17 cellular contexts compared by ENCODE assay signal in the genomic region with DNA sequence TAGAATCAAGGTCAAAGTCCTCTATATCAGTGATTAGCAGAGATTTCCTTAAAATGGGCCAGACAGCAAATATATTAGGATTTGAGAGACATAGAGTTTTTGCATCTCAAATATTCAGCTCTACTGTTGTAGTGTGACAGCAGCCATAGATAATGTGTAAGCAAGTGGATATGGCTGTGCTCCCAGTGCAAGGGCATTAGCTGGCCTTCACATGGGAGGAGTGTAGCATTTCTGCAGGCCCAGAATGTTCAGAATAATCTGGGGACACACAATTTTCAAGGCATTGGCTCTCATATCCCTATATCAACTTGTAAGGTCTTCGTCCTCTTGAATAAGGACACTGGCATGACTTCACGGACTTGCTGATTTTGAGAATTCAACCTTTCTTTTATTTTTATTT.
A peak's percentile ranks its signal among the peaks of the same experiment; 100 is the strongest.
DNase-seq lines count a peak whose midpoint lies in the region; ATAC-seq and TF ChIP-seq lines count a peak whose summit lies in the region.
"Had no signal": no experiment of that assay in that cellular context is flagged by ENCODE, and none has a peak within 500 bp of the region (broad histone marks: within the 10 kb centered on the region; RNA-seq: fewer than 3 reads in every experiment).

No MANE protein-coding gene starts in this region.

- in situ Hi-C loops in IMR-90 (cut with MboI; ENCODE audit: low sequenced_read_pairs) = no loop called here

- H4K8ac ChIP-seq in IMR-90 (ENCODE audit: low read depth in 2 of 2, low read length in 2 of 2) = no peak overlapping the region

- H3K9me3 ChIP-seq in right atrium auricular region (no peaks in the 10 kb centered on the region), left ventricle myocardium inferior (replicated peaks) (no peaks in the 10 kb centered on the region), right cardiac atrium (ENCODE audit: control insufficient read depth, low read length) (no peaks in the 10 kb centered on the region), IMR-90 (ENCODE audit: control insufficient read depth, insufficient read depth, low read length) (no peaks in the 10 kb centered on the region)
- H3K9me3 ChIP-seq: A549; BLaER1 treated with 17β-estradiol and CSF1 and Interleukin-3, amounts not matched to agents 10 nM and 100 nM; Caco-2 had no signal

- H2BK5ac ChIP-seq in IMR-90 (ENCODE audit: low read depth, low read length, poor library complexity, severe bottlenecking) = no peak overlapping the region

- ATAC-seq in Right ventricle myocardium inferior (peak; percentile 63), right cardiac atrium (no peak), IMR-90 (ENCODE audit: low read depth) (no peak)
- ATAC-seq: A549; CD8-positive, alpha-beta T cell had no signal

- BruUV-seq in IMR-90 (replicated peaks; lab: Mats Ljungman, UMichigan) = no TSS peak

- no peak overlapping the region for H3K4ac ChIP-seq in IMR-90 (ENCODE audit: low read depth, low read length)

- H3K9ac ChIP-seq in IMR-90 (ENCODE audit: low read depth, low read length) = no peak overlapping the region
- H3K9ac ChIP-seq: BLaER1 treated with 17β-estradiol and CSF1 and Interleukin-3, amounts not matched to agents 10 nM and 100 nM had no signal

- no peak overlapping the region for H3K4me2 ChIP-seq in IMR-90 (ENCODE audit: low read depth, low read length)
- H3K4me2 ChIP-seq: A549; BLaER1 treated with 17β-estradiol and CSF1 and Interleukin-3, amounts not matched to agents 10 nM and 100 nM had no signal

- H3K27ac ChIP-seq in right atrium auricular region (no peak overlapping the region), left ventricle myocardium inferior (replicated peaks) (peak overlapping the region; percentile 33), right cardiac atrium (ENCODE audit: low read length) (no peak overlapping the region), IMR-90 (ENCODE audit: insufficient read depth, low read length) (no peak overlapping the region)
- H3K27ac ChIP-seq: 22Rv1; A549; BLaER1 treated with 17β-estradiol and CSF1 and Interleukin-3, amounts not matched to agents 10 nM and 100 nM; C4-2B had no signal

- no peak for TF ChIP-seq POLR2A in IMR-90 (IDR thresholded peaks at IDR 0.05; ENCODE audit: low read depth, low read length)

- TF ChIP-seq RAD21 in IMR-90 (IDR thresholded peaks at IDR 0.05; ENCODE audit: low read length) = no peak

- no peak overlapping the region for H3K18ac ChIP-seq in IMR-90 (ENCODE audit: low read depth, low read length)

- H3K27me3 ChIP-seq in right atrium auricular region = no peaks in the 10 kb centered on the region
- H3K27me3 ChIP-seq in left ventricle myocardium inferior (ENCODE audit: low read depth) = no peaks in the 10 kb centered on the region
- H3K27me3 ChIP-seq in right cardiac atrium (ENCODE audit: control insufficient read depth, insufficient read depth) = no peaks in the 10 kb centered on the region
- no peaks in the 10 kb centered on the region for H3K27me3 ChIP-seq in IMR-90 (ENCODE audit: control insufficient read depth, insufficient read depth, low read length)
- H3K27me3 ChIP-seq: BLaER1 treated with 17β-estradiol and CSF1 and Interleukin-3, amounts not matched to agents 10 nM and 100 nM had no signal

- H2BK20ac ChIP-seq in IMR-90 (ENCODE audit: low read depth, low read length) = no peak overlapping the region

- POLR2A ChIA-PET in IMR-90 (lab: Charles Lee; ENCODE audit: unreplicated experiment) = no interaction called here

- H3K9me1 ChIP-seq in IMR-90 (ENCODE audit: insufficient read depth, low read length) = peaks cover 5% of the 10 kb centered on the region; the same call in 1 of the 2 replicates

- no peak overlapping the region for H2AFZ ChIP-seq in IMR-90 (replicated peaks; ENCODE audit: low read length, poor library complexity)

- H3K4me3 ChIP-seq in right atrium auricular region (no peak overlapping the region), left ventricle myocardium inferior (no peak overlapping the region), right cardiac atrium (ENCODE audit: low read length) (no peak overlapping the region), IMR-90 (ENCODE audit: insufficient read depth, low read depth, low read length) (no peak overlapping the region)
- H3K4me3 ChIP-seq: A549; BLaER1 treated with 17β-estradiol and CSF1 and Interleukin-3, amounts not matched to agents 10 nM and 100 nM had no signal

- H2BK15ac ChIP-seq in IMR-90 (ENCODE audit: low read depth, low read length) = no peak overlapping the region

- H3K79me1 ChIP-seq in IMR-90 (ENCODE audit: low read depth in 1 of 2, low read length in 2 of 2) = no peaks in the 10 kb centered on the region

- intact Hi-C loops in Right ventricle myocardium inferior (cut with DNase I) (loop anchor here (10.0 kb wide), 1 partner anchor 336 kb away; no protein-coding TSS in a partner anchor), left ventricle myocardium inferior (cut with micrococcal nuclease) (no loop called here), right cardiac atrium (cut with DNase I) (loop anchor here in 1 of 4 donors (10.0 kb wide), 1 partner anchor 196 kb away; no protein-coding TSS in a partner anchor), IMR-90 (cut with micrococcal nuclease) (no loop called here)

- no peak overlapping the region for H2AK9ac ChIP-seq in IMR-90 (replicated peaks; ENCODE audit: low read depth, low read length, poor library complexity)

- CTCF ChIA-PET in IMR-90 (lab: Yijun Ruan, JAX) = interaction anchor here (1.2 kb wide), 1 partner anchor 19 kb away, joined by 3 read pairs; no protein-coding TSS in a partner anchor

- peak overlapping the region; percentile 8; the same call in 1 of the 2 replicates for H2BK120ac ChIP-seq in IMR-90 (ENCODE audit: low read depth, low read length)

- H3K23ac ChIP-seq in IMR-90 (ENCODE audit: low read depth, low read length) = no peak overlapping the region

- H3K56ac ChIP-seq in IMR-90 (ENCODE audit: extremely low read depth, insufficient read depth, low read length) = no peak overlapping the region

- no peaks in the 10 kb centered on the region for H4K20me1 ChIP-seq in IMR-90 (ENCODE audit: insufficient read depth, low read length)
- H4K20me1 ChIP-seq: BLaER1 treated with 17β-estradiol and CSF1 and Interleukin-3, amounts not matched to agents 10 nM and 100 nM had no signal

- DNase-seq in Right ventricle myocardium inferior (ENCODE audit: missing footprints) = no peak
- no peak for DNase-seq in right atrium auricular region (ENCODE audit: low spot score)
- no peak for DNase-seq in left ventricle myocardium inferior
- no peak for DNase-seq in right cardiac atrium
- DNase-seq in IMR-90 = no peak
- DNase-seq in SK-N-DZ (ENCODE audit: low spot score) = no peak
- DNase-seq: AML-193; Caco-2; Calu3; CD4-positive, alpha-beta T cell; CD8-positive, alpha-beta T cell; DMS79 treated with DMSO at 0.1 percent for 48 hours; GF-D8 had no signal

- H4K5ac ChIP-seq in IMR-90 (ENCODE audit: low read depth, low read length) = no peak overlapping the region

- H4K91ac ChIP-seq in IMR-90 (ENCODE audit: insufficient read depth, low read depth, low read length) = no peak overlapping the region

- no peak overlapping the region for H3K14ac ChIP-seq in IMR-90 (replicated peaks; ENCODE audit: low read depth, low read length)

- dilution Hi-C loops in IMR-90 (cut with HindIII; ENCODE audit: low sequenced_read_pairs, unreplicated experiment) = no loop called here

- no peak overlapping the region for H2AK5ac ChIP-seq in IMR-90 (ENCODE audit: low read depth, low read length)

- H3K4me1 ChIP-seq in right atrium auricular region (peaks cover 0 to 26% of the 10 kb centered on the region in 2 donors), left ventricle myocardium inferior (peaks cover 35% of the 10 kb centered on the region), right cardiac atrium (ENCODE audit: control insufficient read depth, insufficient read depth, low read length) (peaks cover 7% of the 10 kb centered on the region), IMR-90 (ENCODE audit: control insufficient read depth, insufficient read depth, low read length) (peaks cover 11% of the 10 kb centered on the region; the same call in 1 of the 2 replicates)
- H3K4me1 ChIP-seq: A549 had no signal

- WGBS in right cardiac atrium = 90% methylated on average over 2 of the region's 2 CpGs
- WGBS in IMR-90 (ENCODE audit: extremely low coverage in 2 of 2, insufficient read length in 1 of 2), 2 experiments = no CpG with 5 or more reads among the region's 2 CpGs

- H3K36me3 ChIP-seq in right atrium auricular region = no peaks in the 10 kb centered on the region
- no peaks in the 10 kb centered on the region for H3K36me3 ChIP-seq in left ventricle myocardium inferior
- no peaks in the 10 kb centered on the region for H3K36me3 ChIP-seq in IMR-90 (ENCODE audit: control insufficient read depth, insufficient read depth, low read length)
- H3K36me3 ChIP-seq: BLaER1 treated with 17β-estradiol and CSF1 and Interleukin-3, amounts not matched to agents 10 nM and 100 nM had no signal

- TF ChIP-seq CTCF in right atrium auricular region (IDR thresholded peaks at IDR 0.05) (no peak), left ventricle myocardium inferior (IDR thresholded peaks at IDR 0.05; ENCODE audit: borderline replicate concordance) (no peak), IMR-90 (conservative IDR thresholded peaks at IDR 0.05; ENCODE audit: low read depth, low read length) (no peak)

TF ChIP-seq in IMR-90, 13 proteins besides CTCF, POLR2A, EP300 and RAD21 (continues in another document):
- TF ChIP-seq MXI1 (IDR thresholded peaks at IDR 0.05; ENCODE audit: borderline replicate concordance, low read depth, low read length) = no peak
- TF ChIP-seq BHLHE40 (IDR thresholded peaks at IDR 0.05; ENCODE audit: low read depth, low read length) = no peak
- TF ChIP-seq RFX5 (IDR thresholded peaks at IDR 0.05; ENCODE audit: low read depth, low read length) = no peak
- no peak for TF ChIP-seq FOS (IDR thresholded peaks at IDR 0.05; ENCODE audit: low read depth, low read length)
- TF ChIP-seq, protein P1, sequence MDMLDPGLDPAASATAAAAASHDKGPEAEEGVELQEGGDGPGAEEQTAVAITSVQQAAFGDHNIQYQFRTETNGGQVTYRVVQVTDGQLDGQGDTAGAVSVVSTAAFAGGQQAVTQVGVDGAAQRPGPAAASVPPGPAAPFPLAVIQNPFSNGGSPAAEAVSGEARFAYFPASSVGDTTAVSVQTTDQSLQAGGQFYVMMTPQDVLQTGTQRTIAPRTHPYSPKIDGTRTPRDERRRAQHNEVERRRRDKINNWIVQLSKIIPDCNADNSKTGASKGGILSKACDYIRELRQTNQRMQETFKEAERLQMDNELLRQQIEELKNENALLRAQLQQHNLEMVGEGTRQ (IDR thresholded peaks at IDR 0.05; ENCODE audit: low read depth, low read length) = no peak
- TF ChIP-seq, protein P2, sequence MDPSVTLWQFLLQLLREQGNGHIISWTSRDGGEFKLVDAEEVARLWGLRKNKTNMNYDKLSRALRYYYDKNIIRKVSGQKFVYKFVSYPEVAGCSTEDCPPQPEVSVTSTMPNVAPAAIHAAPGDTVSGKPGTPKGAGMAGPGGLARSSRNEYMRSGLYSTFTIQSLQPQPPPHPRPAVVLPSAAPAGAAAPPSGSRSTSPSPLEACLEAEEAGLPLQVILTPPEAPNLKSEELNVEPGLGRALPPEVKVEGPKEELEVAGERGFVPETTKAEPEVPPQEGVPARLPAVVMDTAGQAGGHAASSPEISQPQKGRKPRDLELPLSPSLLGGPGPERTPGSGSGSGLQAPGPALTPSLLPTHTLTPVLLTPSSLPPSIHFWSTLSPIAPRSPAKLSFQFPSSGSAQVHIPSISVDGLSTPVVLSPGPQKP (IDR thresholded peaks at IDR 0.05; ENCODE audit: borderline replicate concordance, low read depth, low read length) = no peak
